In genomic region chr17:30380106-30380420, GRCh38 we compare ENCODE assay signal across 8 cellular contexts. TPM values are rescaled to one million over a fixed set of nuclear protein-coding genes. Genes with fewer than 3 reads are reported as not detected.
DNase-seq lines count a peak whose midpoint lies in the region; ATAC-seq and TF ChIP-seq lines count a peak whose summit lies in the region.

No MANE protein-coding gene starts in this region.

- TF ChIP-seq POLR2A in heart left ventricle (IDR thresholded peaks at IDR 0.05) = no peak

- DNase-seq in heart left ventricle (no peak), left ventricle myocardium superior (no peak), SW480 (ENCODE audit: low spot score) (peak; percentile 26), foreskin fibroblast (peak in 1 of 2 donors; percentile 44), foreskin melanocyte (no peak), SIG-M5 (lab: John Stamatoyannopoulos, UW) (no peak)

- ATAC-seq in heart left ventricle (no peak), left ventricle myocardium superior (no peak), HG03039 (IDR thresholded peaks at IDR 0.05; ENCODE audit: unreplicated experiment) (no peak)

- peaks cover 0 to 60% (median 40%) of the 10 kb centered on the region in 12 donors for H3K4me1 ChIP-seq in heart left ventricle
- peaks cover 34% of the 10 kb centered on the region for H3K4me1 ChIP-seq in skeletal muscle satellite cell (ENCODE audit: control insufficient read depth, insufficient read depth, low read length)

- 3 to 15% (median 6%) methylated on average over 4 of the region's 4 CpGs for WGBS in heart left ventricle, 4 donors

- peak overlapping the region in 4 of 12 donors; percentile 90 to 92 (median 90) for H3K27ac ChIP-seq in heart left ventricle

- H3K27me3 ChIP-seq in heart left ventricle (no peaks in the 10 kb centered on the region), skeletal muscle satellite cell (ENCODE audit: control insufficient read depth, insufficient read depth, low read length) (no peaks in the 10 kb centered on the region)

- H3K36me3 ChIP-seq in heart left ventricle (peaks cover 0 to 2% (median 0%) of the 10 kb centered on the region in 9 donors), skeletal muscle satellite cell (ENCODE audit: insufficient read depth, low read length) (no peaks in the 10 kb centered on the region)

- TF ChIP-seq CTCF in heart left ventricle (IDR thresholded peaks at IDR 0.05) (no peak), foreskin fibroblast (IDR thresholded peaks at IDR 0.05; ENCODE audit: low read depth, low read length) (no peak)

- peak overlapping the region; percentile 85 for H3K9ac ChIP-seq in skeletal muscle satellite cell (ENCODE audit: low read depth, low read length)

- H3K4me3 ChIP-seq in heart left ventricle = peak overlapping the region; percentile 73 to 97 (median 88)
- peak overlapping the region; percentile 74 to 75 for H3K4me3 ChIP-seq in foreskin fibroblast (ENCODE audit: low read depth in 1 of 2, low read length in 2 of 2)
- H3K4me3 ChIP-seq in skeletal muscle satellite cell (ENCODE audit: low read length) = peak overlapping the region; percentile 89

- intact Hi-C loops in heart left ventricle (cut with DNase I) (loop anchor here in 1 of 10 donors (5.0 kb wide), 1 partner anchor 38 kb away; no protein-coding TSS in a partner anchor), left ventricle myocardium superior (cut with micrococcal nuclease) (no loop called here)

- H3K4me2 ChIP-seq in skeletal muscle satellite cell (ENCODE audit: low read length) = peak overlapping the region; percentile 91

- H3K9me3 ChIP-seq in heart left ventricle = no peaks in the 10 kb centered on the region
- no peaks in the 10 kb centered on the region for H3K9me3 ChIP-seq in skeletal muscle satellite cell (replicated peaks; ENCODE audit: low read length)

RNA-seq across cellular contexts. Expression of gene CPD, which starts 1.3 kb away (rescaled TPM):
- 10 to 100 TPM; 18.9 to 54.2 (median 31.8) TPM for total RNA-seq in heart left ventricle
- 10 to 100 TPM in 1 of 2 donors, 1 to 10 TPM in 1; 3.6 to 36.7 TPM for polyA plus RNA-seq in heart left ventricle
- 20.3 TPM for total RNA-seq in left ventricle myocardium superior
- total RNA-seq in skeletal muscle satellite cell (2012; rRNA removed) = 69.2 and 75.3 TPM in 2 replicates

RNA-seq across cellular contexts. Expression of gene TMIGD1, which starts 46.2 kb away (rescaled TPM):
- not detected for total RNA-seq in heart left ventricle
- polyA plus RNA-seq in heart left ventricle = not detected
- not detected for total RNA-seq in left ventricle myocardium superior
- total RNA-seq in skeletal muscle satellite cell (2012; rRNA removed) = not detected in 2 replicates
